11 cellular contexts compared by ENCODE assay signal in genomic region chr9:136858844-136859757, GRCh38. TPM values are rescaled to one million over a fixed set of nuclear protein-coding genes. Genes with fewer than 3 reads are reported as not detected.
A peak's percentile ranks its signal among the peaks of the same experiment; 100 is the strongest.
DNase-seq lines count a peak whose midpoint lies in the region; ATAC-seq, FAIRE-seq and TF ChIP-seq lines count a peak whose summit lies in the region.
"Had no signal": no experiment of that assay in that cellular context is flagged by ENCODE, and none has a peak within 500 bp of the region (broad histone marks: within the 10 kb centered on the region; RNA-seq: fewer than 3 reads in every experiment).

No MANE protein-coding gene starts in this region.

- H3K4me3 ChIP-seq in AG10803 (ENCODE audit: low read length) (no peak overlapping the region), H1 (ENCODE audit: extremely low read depth in 1 of 4, insufficient read depth in 2 of 4, low read depth in 3 of 4, low read length in 4 of 4) (no peak overlapping the region), mucosa of rectum (ENCODE audit: low read length in 2 of 2) (peak overlapping the region; percentile 26 to 33)

- no peaks in the 10 kb centered on the region for H3K23me2 ChIP-seq in H1 (ENCODE audit: low read depth, low read length)

- H3K18ac ChIP-seq in H1 (ENCODE audit: extremely low read depth, low read length) = no peak overlapping the region

- no peak overlapping the region for H3K56ac ChIP-seq in H1 (replicated peaks; ENCODE audit: insufficient read length, low read depth, low read length)

- peak overlapping the region; percentile 51; the same call in 1 of the 2 replicates for H4K8ac ChIP-seq in H1 (ENCODE audit: extremely low read depth, insufficient read depth, low read length)

- H2AK5ac ChIP-seq in H1 (ENCODE audit: low read depth, low read length) = no peak overlapping the region

- H2BK20ac ChIP-seq in H1 (ENCODE audit: low read length) = no peak overlapping the region

- H4K20me1 ChIP-seq in H1 (replicated peaks in 1 of 2; ENCODE audit: control insufficient read depth in 1 of 2, insufficient read depth in 2 of 2, low read length in 2 of 2) = peaks cover 2 to 34% of the 10 kb centered on the region in 2 experiments

- CTCF ChIA-PET in H1 (lab: Charles Lee; ENCODE audit: partially characterized antibody) = interaction anchor here (0.9 to 1.2 kb wide), 2 partner anchors 99 to 170 kb away, joined by 3 read pairs; no protein-coding TSS in a partner anchor

- H2BK5ac ChIP-seq in H1 (ENCODE audit: low read depth, low read length) = no peak overlapping the region

- H3K4me2 ChIP-seq in H1 (ENCODE audit: insufficient read depth in 1 of 2, low read depth in 2 of 2, low read length in 2 of 2) = no peak overlapping the region

- H2BK120ac ChIP-seq in H1 (replicated peaks; ENCODE audit: low read depth, low read length) = no peak overlapping the region

- H3K9ac ChIP-seq in H1 (replicated peaks in 1 of 4; ENCODE audit: extremely low read depth in 1 of 4, low read depth in 3 of 4, low read length in 3 of 4) (no peak overlapping the region), mucosa of rectum (ENCODE audit: low read depth in 1 of 2, low read length in 2 of 2) (peak overlapping the region; percentile 52 to 80)

- H3K9me3 ChIP-seq in H1 (ENCODE audit: insufficient read depth in 2 of 2, low read depth in 1 of 2, low read length in 1 of 2) (no peaks in the 10 kb centered on the region), mucosa of rectum (ENCODE audit: control insufficient read depth in 2 of 2, low read length in 2 of 2) (no peaks in the 10 kb centered on the region)

- no peak overlapping the region for H2AFZ ChIP-seq in H1 (ENCODE audit: low read length)

- TF ChIP-seq CTCF in AG10803 (conservative IDR thresholded peaks at IDR 0.05; ENCODE audit: low read length) (no peak), H1 (IDR thresholded peaks at IDR 0.05; ENCODE audit: control extremely low read depth in 1 of 3, insufficient read depth in 1 of 3, low read depth in 1 of 3, low read length in 3 of 3) (no peak)

- no peak for TF ChIP-seq RAD21 in H1 (IDR thresholded peaks at IDR 0.05 in 1 of 2, conservative IDR thresholded peaks at IDR 0.05 in 1 of 2; ENCODE audit: low read depth in 2 of 2, low read length in 2 of 2)

- POLR2A ChIA-PET in H1 (lab: Charles Lee; ENCODE audit: partially characterized antibody) = interaction anchor here (0.9 to 16.2 kb wide), 13 partner anchors 8 to 194 kb away, joined by 3 to 248 read pairs (median 4); partner anchors contain the start of genes AJM1, MAMDC4 and RABL6

- H2BK12ac ChIP-seq in H1 (ENCODE audit: low read depth, low read length) = no peak overlapping the region

- 85% methylated on average over 17 of the region's 20 CpGs; no CpG with 5 or more reads in 1 of the 2 experiments for WGBS in H1 (ENCODE audit: extremely low coverage in 1 of 2, insufficient coverage in 1 of 2, insufficient read length in 1 of 2, insufficient replicate concordance in 2 of 2, low coverage in 1 of 2, low lambda C conversion rate in 2 of 2, missing lambda C conversion rate in 1 of 2), 2 experiments

- H3K23ac ChIP-seq in H1 (ENCODE audit: insufficient read length) = no peak overlapping the region

- H3K27ac ChIP-seq in H1 (ENCODE audit: low read depth, low read length) (no peak overlapping the region), mucosa of rectum (ENCODE audit: low read depth in 2 of 2, low read length in 2 of 2) (peak overlapping the region; percentile 95 to 96)

- no peak for TF ChIP-seq POLR2A in H1 (IDR thresholded peaks at IDR 0.05; ENCODE audit: control extremely low read depth in 1 of 2, low read depth in 2 of 2, low read length in 2 of 2)

- DNase-seq in AG10803 (ENCODE audit: low read depth) = peak; percentile 57
- DNase-seq in NCI-H2196 (lab: John Stamatoyannopoulos, UW; ENCODE audit: unreplicated experiment) = peak; percentile 71
- DNase-seq in H1 (ENCODE audit: low read depth in 1 of 2, low spot score in 2 of 2) = peak in 1 of 2 experiments; percentile 46
- no peak for DNase-seq in activated CD8-positive, alpha-beta memory T cell treated with anti-CD3 and anti-CD28 coated beads, Interleukin-2, amount 50 U/mL, for 4 hours
- DNase-seq in NK-92 treated with Interleukin-12 subunit alpha and Interleukin-12 subunit beta, amount 100 ng/mL, for 24 hours (lab: John Stamatoyannopoulos, UW) = no peak
- DNase-seq: activated B cell treated with CpG ODN at 0.5 μM for 24 hours, cerebellar nuclear complex, DMS79 treated with DMSO at 0.1 percent for 48 hours had no signal

- FAIRE-seq in H1 (lab: Jason Lieb, UNC) = no peak

- H3K4ac ChIP-seq in H1 (replicated peaks; ENCODE audit: insufficient read length, low read depth, low read length) = no peak overlapping the region

- H2BK15ac ChIP-seq in H1 (ENCODE audit: low read length) = no peak overlapping the region

- no peak overlapping the region for H4K5ac ChIP-seq in H1 (ENCODE audit: insufficient read length, low read depth, low read length)

- H3K4me1 ChIP-seq in H1 (replicated peaks in 1 of 4; ENCODE audit: control insufficient read depth in 3 of 4, insufficient read depth in 4 of 4, low read length in 3 of 4) (no peaks in the 10 kb centered on the region; a peak in 1 of 7 replicates), mucosa of rectum (ENCODE audit: control insufficient read depth in 2 of 2, insufficient read depth in 2 of 2, low read length in 2 of 2) (peaks cover 50 to 57% of the 10 kb centered on the region in 2 donors)

- peaks cover 0 to 4% of the 10 kb centered on the region in 2 experiments; a peak in 2 of 4 replicates for H3K79me2 ChIP-seq in H1 (ENCODE audit: control insufficient read depth in 1 of 2, insufficient read depth in 2 of 2, low read length in 2 of 2)

- no peak overlapping the region for H4K91ac ChIP-seq in H1 (replicated peaks; ENCODE audit: insufficient read length, low read length)

- H3K27me3 ChIP-seq in H1 (replicated peaks in 1 of 4; ENCODE audit: control insufficient read depth in 3 of 4, extremely low read depth in 1 of 4, insufficient read depth in 3 of 4, low read length in 3 of 4) (no peaks in the 10 kb centered on the region), mucosa of rectum (ENCODE audit: control insufficient read depth in 2 of 2, insufficient read depth in 2 of 2, low read length in 2 of 2) (no peaks in the 10 kb centered on the region)

- ATAC-seq in GM18502 (IDR thresholded peaks at IDR 0.05; ENCODE audit: poor library complexity, unreplicated experiment) (no peak), GM19351 (IDR thresholded peaks at IDR 0.05; ENCODE audit: unreplicated experiment) (no peak)

- H3K36me3 ChIP-seq in H1 (ENCODE audit: control insufficient read depth in 2 of 4, insufficient read depth in 4 of 4, low read length in 3 of 4) (peaks cover 11 to 32% (median 27%) of the 10 kb centered on the region in 4 experiments), mucosa of rectum (ENCODE audit: control insufficient read depth in 2 of 2, insufficient read depth in 2 of 2, low read length in 2 of 2) (peaks cover 30 to 34% of the 10 kb centered on the region in 2 donors)

- no peak for TF ChIP-seq EP300 in H1 (IDR thresholded peaks at IDR 0.05; ENCODE audit: borderline replicate concordance in 1 of 2, low read depth in 2 of 2, low read length in 2 of 2)

- H3K14ac ChIP-seq in H1 (ENCODE audit: insufficient read length) = no peak overlapping the region

- peaks cover 3% of the 10 kb centered on the region for H3K79me1 ChIP-seq in H1 (ENCODE audit: low read depth, low read length)

RNA-seq across cellular contexts. Expression of gene MAMDC4, which starts 7.0 kb away (rescaled TPM):
- total RNA-seq in H1 (2021; fragmentation: NEBNext Ultra II Directional; extraction: Animal tissue kit (Norgen Biotek cat#: 25700)) = 4.5 TPM in 2 replicates
- 3.1 and 6.6 TPM in 2 replicates for polyA plus RNA-seq in H1 (2011; rRNA removed)
- polyA plus RNA-seq in H1 (2011; cell fraction: cytosol; rRNA removed) = 3.9 TPM
- 56.5 TPM for polyA plus RNA-seq in H1 (2011; cell fraction: nucleus; rRNA removed)
- polyA plus RNA-seq in H1 (2012, experiment 1 of 2) = 2.7 to 5.8 TPM (median 5.6 TPM) in 4 replicates
- 2.0 TPM for polyA plus RNA-seq in H1 (2012, experiment 2 of 2)
- 1.5 TPM for polyA plus RNA-seq in H1 (2013, experiment 1 of 2)
- polyA plus RNA-seq in H1 (2013, experiment 2 of 2) = 1.3 TPM
- 0.51 and 0.69 TPM in 2 replicates for polyA minus RNA-seq in H1 (2011; rRNA and poly(A)+ RNA removed)
- 1.4 TPM for polyA minus RNA-seq in H1 (2011; cell fraction: cytosol; rRNA and poly(A)+ RNA removed)
- polyA minus RNA-seq in H1 (2011; cell fraction: nucleus; rRNA and poly(A)+ RNA removed) = 8.0 TPM

RNA-seq across cellular contexts. Expression of gene EDF1, which starts 7.0 kb away (rescaled TPM):
- 337 and 338 TPM in 2 replicates for total RNA-seq in H1 (2021; fragmentation: NEBNext Ultra II Directional; extraction: Animal tissue kit (Norgen Biotek cat#: 25700))
- polyA plus RNA-seq in H1 (2011; rRNA removed) = 297 and 298 TPM in 2 replicates
- 526 TPM for polyA plus RNA-seq in H1 (2011; cell fraction: cytosol; rRNA removed)
- 195 TPM for polyA plus RNA-seq in H1 (2011; cell fraction: nucleus; rRNA removed)
- 387 to 511 TPM (median 478 TPM) in 4 replicates for polyA plus RNA-seq in H1 (2012, experiment 1 of 2)
- polyA plus RNA-seq in H1 (2012, experiment 2 of 2) = 475 TPM
- 275 TPM for polyA plus RNA-seq in H1 (2013, experiment 1 of 2)
- 291 TPM for polyA plus RNA-seq in H1 (2013, experiment 2 of 2)
- polyA minus RNA-seq in H1 (2011; rRNA and poly(A)+ RNA removed) = 58.1 and 73.1 TPM in 2 replicates
- 111 TPM for polyA minus RNA-seq in H1 (2011; cell fraction: cytosol; rRNA and poly(A)+ RNA removed)
- polyA minus RNA-seq in H1 (2011; cell fraction: nucleus; rRNA and poly(A)+ RNA removed) = 68.1 TPM

RNA-seq across cellular contexts. Expression of gene PHPT1, which starts 9.9 kb away (rescaled TPM):
- 109 and 111 TPM in 2 replicates for total RNA-seq in H1 (2021; fragmentation: NEBNext Ultra II Directional; extraction: Animal tissue kit (Norgen Biotek cat#: 25700))
- polyA plus RNA-seq in H1 (2011; rRNA removed) = 226 and 246 TPM in 2 replicates
- polyA plus RNA-seq in H1 (2011; cell fraction: cytosol; rRNA removed) = 187 TPM
- polyA plus RNA-seq in H1 (2011; cell fraction: nucleus; rRNA removed) = 299 TPM
- 83.0 to 153 TPM (median 142 TPM) in 4 replicates for polyA plus RNA-seq in H1 (2012, experiment 1 of 2)
- 164 TPM for polyA plus RNA-seq in H1 (2012, experiment 2 of 2)
- 122 TPM for polyA plus RNA-seq in H1 (2013, experiment 1 of 2)
- 112 TPM for polyA plus RNA-seq in H1 (2013, experiment 2 of 2)
- 13.8 and 14.5 TPM in 2 replicates for polyA minus RNA-seq in H1 (2011; rRNA and poly(A)+ RNA removed)
- 33.1 TPM for polyA minus RNA-seq in H1 (2011; cell fraction: cytosol; rRNA and poly(A)+ RNA removed)
- polyA minus RNA-seq in H1 (2011; cell fraction: nucleus; rRNA and poly(A)+ RNA removed) = 44.8 TPM

RNA-seq across cellular contexts. Expression of gene AJM1, which starts 16.8 kb away (rescaled TPM):
- 0.86 and 0.97 TPM in 2 replicates for total RNA-seq in H1 (2021; fragmentation: NEBNext Ultra II Directional; extraction: Animal tissue kit (Norgen Biotek cat#: 25700))
- 0.12 and 0.33 TPM in 2 replicates for polyA plus RNA-seq in H1 (2011; rRNA removed)
- 0.45 TPM for polyA plus RNA-seq in H1 (2011; cell fraction: cytosol; rRNA removed)
- 2.4 TPM for polyA plus RNA-seq in H1 (2011; cell fraction: nucleus; rRNA removed)
- polyA plus RNA-seq in H1 (2012, experiment 1 of 2) = 0.47 to 1.1 TPM (median 0.87 TPM) in 4 replicates
- polyA plus RNA-seq in H1 (2012, experiment 2 of 2) = 0.31 TPM
- 0.26 TPM for polyA plus RNA-seq in H1 (2013, experiment 1 of 2)
- polyA plus RNA-seq in H1 (2013, experiment 2 of 2) = 0.26 TPM
- polyA minus RNA-seq in H1 (2011; rRNA and poly(A)+ RNA removed) = 0.02 and 0.03 TPM in 2 replicates
- not detected for polyA minus RNA-seq in H1 (2011; cell fraction: cytosol; rRNA and poly(A)+ RNA removed)
- 0.80 TPM for polyA minus RNA-seq in H1 (2011; cell fraction: nucleus; rRNA and poly(A)+ RNA removed)

RNA-seq across cellular contexts. Expression of gene TRAF2, which starts 27.2 kb away (rescaled TPM):
- total RNA-seq in H1 (2021; fragmentation: NEBNext Ultra II Directional; extraction: Animal tissue kit (Norgen Biotek cat#: 25700)) = 50.2 and 50.5 TPM in 2 replicates
- 26.9 and 39.3 TPM in 2 replicates for polyA plus RNA-seq in H1 (2011; rRNA removed)
- 38.9 TPM for polyA plus RNA-seq in H1 (2011; cell fraction: cytosol; rRNA removed)
- 71.5 TPM for polyA plus RNA-seq in H1 (2011; cell fraction: nucleus; rRNA removed)
- polyA plus RNA-seq in H1 (2012, experiment 1 of 2) = 27.1 to 40.9 TPM (median 38.8 TPM) in 4 replicates
- 25.8 TPM for polyA plus RNA-seq in H1 (2012, experiment 2 of 2)
- 17.7 TPM for polyA plus RNA-seq in H1 (2013, experiment 1 of 2)
- 16.7 TPM for polyA plus RNA-seq in H1 (2013, experiment 2 of 2)
- 29.8 and 31.1 TPM in 2 replicates for polyA minus RNA-seq in H1 (2011; rRNA and poly(A)+ RNA removed)
- 30.1 TPM for polyA minus RNA-seq in H1 (2011; cell fraction: cytosol; rRNA and poly(A)+ RNA removed)
- 34.1 TPM for polyA minus RNA-seq in H1 (2011; cell fraction: nucleus; rRNA and poly(A)+ RNA removed)

Comparison
In these comparisons a context has a peak if more than half of its experiments do, and no peak if none do; other contexts are left out.
1. DNase-seq: peak in AG10803 (single experiment) and NCI-H2196 (single experiment); none in activated CD8-positive, alpha-beta memory T cell treated with anti-CD3 and anti-CD28 coated beads, Interleukin-2, amount 50 U/mL, for 4 hours (single experiment) and NK-92 treated with Interleukin-12 subunit alpha and Interleukin-12 subunit beta, amount 100 ng/mL, for 24 hours (single experiment).
2. H3K4me3 ChIP-seq: peak in mucosa of rectum (2 of 2); none in AG10803 (single experiment) and H1 (0 of 4).
3. H3K9ac ChIP-seq: peak in mucosa of rectum (2 of 2); none in H1 (0 of 4).